8 cellular contexts compared by ENCODE assay signal in genomic region chr14:24113379-24113800, GRCh38. TPM values are rescaled to one million over a fixed set of nuclear protein-coding genes. Genes with fewer than 3 reads are reported as not detected.
DNase-seq lines count a peak whose midpoint lies in the region; ATAC-seq, FAIRE-seq and TF ChIP-seq lines count a peak whose summit lies in the region.

No MANE protein-coding gene starts in this region.

- TF ChIP-seq EP300 in HepG2 (IDR thresholded peaks at IDR 0.05; ENCODE audit: low read depth in 2 of 2, low read length in 2 of 2) (no peak), HepG2 (CRISPR knock-in tag; IDR thresholded peaks at IDR 0.05; ENCODE audit: borderline replicate concordance) (no peak), transverse colon (IDR thresholded peaks at IDR 0.05; ENCODE audit: low read depth) (no peak)

- no peak for DNase-seq in activated CD8-positive, alpha-beta memory T cell treated with anti-CD3 and anti-CD28 coated beads, Interleukin-2, amount 10 ng/mL, durations not matched to agents 7 days and 5 days
- no peak for DNase-seq in activated CD8-positive, alpha-beta memory T cell treated with anti-CD3 and anti-CD28 coated beads, Interleukin-2, amount 50 U/mL, for 4 hours
- DNase-seq in HepG2 (ENCODE audit: low spot score) (no peak), transverse colon (no peak), GM10266 (ENCODE audit: extremely low spot score) (no peak)
- DNase-seq in activated CD8-positive, alpha-beta memory T cell treated with anti-CD3 and anti-CD28 coated beads for 24 hours = no peak
- DNase-seq in activated effector memory CD4-positive, alpha-beta T cell treated with anti-CD3 and anti-CD28 coated beads, Interleukin-2, amount 50 U/mL, for 16 hours = no peak

- H3K27me3 ChIP-seq in HepG2 (ENCODE audit: control insufficient read depth in 1 of 2, insufficient read depth in 2 of 2, low read length in 2 of 2) (no peaks in the 10 kb centered on the region; a peak in 1 of 5 replicates), transverse colon (no peaks in the 10 kb centered on the region)

- peak overlapping the region; percentile 100 for H3K4me2 ChIP-seq in HepG2 (ENCODE audit: low read depth, low read length)

- TF ChIP-seq POLR2A in HepG2 (IDR thresholded peaks at IDR 0.05; ENCODE audit: insufficient read depth in 1 of 2, low read depth in 2 of 2, low read length in 2 of 2) = no peak
- no peak for TF ChIP-seq POLR2A in transverse colon (IDR thresholded peaks at IDR 0.05)

- H3K36me3 ChIP-seq in HepG2 (replicated peaks in 1 of 2; ENCODE audit: control insufficient read depth in 1 of 2, insufficient read depth in 2 of 2, low read length in 2 of 2) (peaks cover 18 to 23% of the 10 kb centered on the region in 2 experiments), transverse colon (peaks cover 0 to 8% (median 4%) of the 10 kb centered on the region in 4 donors)

- H3K36me3 Mint-ChIP-seq in activated CD8-positive, alpha-beta memory T cell treated with anti-CD3 and anti-CD28 coated beads, Interleukin-2, amount 10 ng/mL, durations not matched to agents 7 days and 5 days = peaks cover 19% of the 10 kb centered on the region

- POLR2A ChIA-PET in HepG2 (lab: Yijun Ruan, JAX) = interaction anchor here (0.7 to 15.5 kb wide), 53 partner anchors 10 to 1184 kb away, joined by 3 to 977 read pairs (median 9); partner anchors contain the start of genes ACIN1, AP1G2, BCL2L2 and C14orf119

- no peak for ATAC-seq in activated CD8-positive, alpha-beta memory T cell treated with anti-CD3 and anti-CD28 coated beads, Interleukin-2, amount 10 ng/mL, durations not matched to agents 7 days and 5 days
- ATAC-seq in HepG2 = no peak

- in situ Hi-C loops in HepG2 (cut with HindIII; ENCODE audit: extremely low pct_ligation_motif_present, low pct_unique_long_range_greater_than_20kb) = loop anchor here (25.0 kb wide), 1 partner anchor 1526 kb away; the partner anchor contains the start of genes ABHD4 and DAD1
- in situ Hi-C loops in transverse colon (cut with MboI; ENCODE audit: low pct_ligation_motif_present in 1 of 4, low pct_unique_long_range_greater_than_20kb in 1 of 4, low sequenced_read_pairs in 3 of 4) = no loop called here

- peaks cover 32% of the 10 kb centered on the region for H3K79me2 ChIP-seq in HepG2 (ENCODE audit: insufficient read depth, low read length)

- H3K4me3 Mint-ChIP-seq in activated CD8-positive, alpha-beta memory T cell treated with anti-CD3 and anti-CD28 coated beads, Interleukin-2, amount 10 ng/mL, durations not matched to agents 7 days and 5 days = peak overlapping the region; percentile 99

- CTCF ChIA-PET in activated CD8-positive, alpha-beta memory T cell treated with anti-CD3 and anti-CD28 coated beads, Interleukin-2, amount 10 ng/mL, durations not matched to agents 7 days and 5 days (lab: Charles Lee) = interaction anchor here (1.0 to 5.3 kb wide), 9 partner anchors 20 to 157 kb away, joined by 4 to 52 read pairs (median 8); partner anchors contain the start of genes CARMIL3, EMC9, IRF9 and PCK2
- CTCF ChIA-PET in HepG2 (lab: Yijun Ruan, JAX; ENCODE audit: low intra/inter-chr PET ratio, low total read pairs) = interaction anchor here (1.0 to 1.6 kb wide), 2 partner anchors 20 to 48 kb away, joined by 3 read pairs; partner anchors contain the start of genes IRF9 and PCK2

- H4K20me1 ChIP-seq in HepG2 (ENCODE audit: insufficient read depth, low read length) = no peaks in the 10 kb centered on the region

- no peak for FAIRE-seq in HepG2 (lab: Jason Lieb, UNC)

- 16% methylated on average over 15 of the region's 15 CpGs for WGBS in HepG2 (ENCODE audit: low lambda C conversion rate)
- 9 to 14% methylated on average over 6 to 15 of the region's 15 CpGs for WGBS in transverse colon (ENCODE audit: low coverage in 1 of 2), 2 donors

- H3K4me1 ChIP-seq in HepG2 (ENCODE audit: insufficient read depth, low read length) (peaks cover 62% of the 10 kb centered on the region), transverse colon (peaks cover 17 to 39% (median 24%) of the 10 kb centered on the region in 4 donors)

- no peak for TF ChIP-seq CTCF in HepG2 (CRISPR knock-in tag; IDR thresholded peaks at IDR 0.05)
- no peak for TF ChIP-seq CTCF in transverse colon (IDR thresholded peaks at IDR 0.05)
- TF ChIP-seq CTCF in GM10266 (IDR thresholded peaks at IDR 0.05; ENCODE audit: control insufficient read depth, insufficient read depth, low read depth, missing control alignments) = no peak

- no peaks in the 10 kb centered on the region for H3K9me3 ChIP-seq in HepG2 (ENCODE audit: low read length)
- no peaks in the 10 kb centered on the region for H3K9me3 ChIP-seq in transverse colon

- peak overlapping the region; percentile 49 to 96 (median 66) for H3K4me3 ChIP-seq in HepG2 (replicated peaks in 1 of 3; ENCODE audit: insufficient read depth in 1 of 3, low read depth in 2 of 3, low read length in 3 of 3)
- H3K4me3 ChIP-seq in transverse colon = peak overlapping the region; percentile 63 to 77 (median 69)

- H3K9me3 Mint-ChIP-seq in activated CD8-positive, alpha-beta memory T cell treated with anti-CD3 and anti-CD28 coated beads, Interleukin-2, amount 10 ng/mL, durations not matched to agents 7 days and 5 days (ENCODE audit: low read depth) = no peaks in the 10 kb centered on the region

- no peak overlapping the region for H2AFZ ChIP-seq in HepG2 (ENCODE audit: low read length)

- H3K27ac Mint-ChIP-seq in activated CD8-positive, alpha-beta memory T cell treated with anti-CD3 and anti-CD28 coated beads, Interleukin-2, amount 10 ng/mL, durations not matched to agents 7 days and 5 days = peak overlapping the region; percentile 100

- peaks cover 39% of the 10 kb centered on the region for H3K4me1 Mint-ChIP-seq in activated CD8-positive, alpha-beta memory T cell treated with anti-CD3 and anti-CD28 coated beads, Interleukin-2, amount 10 ng/mL, durations not matched to agents 7 days and 5 days

- no peak for TF ChIP-seq RAD21 in HepG2 (CRISPR knock-in tag; IDR thresholded peaks at IDR 0.05)

- peak overlapping the region; percentile 99 for H3K9ac ChIP-seq in HepG2 (ENCODE audit: insufficient read depth, low read depth, low read length)

- H3K27ac ChIP-seq in angular gyrus (ENCODE audit: low read depth, low read length) = peak overlapping the region; percentile 100
- peak overlapping the region; percentile 98 for H3K27ac ChIP-seq in HepG2 (ENCODE audit: extremely low read length, insufficient read depth, low read length)
- H3K27ac ChIP-seq in transverse colon = peak overlapping the region; percentile 97 to 100 (median 99)

- intact Hi-C loops in HepG2 (cut with micrococcal nuclease; ENCODE audit: unreplicated experiment) = loop anchor here (10.0 kb wide), 2 partner anchors 809 to 1019 kb away; partner anchors contain the start of genes ACIN1, BCL2L2, C14orf119 and PPP1R3E
- intact Hi-C loops in transverse colon (cut with DNase I; ENCODE audit: low total_unique reads) = no loop called here

- H3K27me3 Mint-ChIP-seq in activated CD8-positive, alpha-beta memory T cell treated with anti-CD3 and anti-CD28 coated beads, Interleukin-2, amount 10 ng/mL, durations not matched to agents 7 days and 5 days = no peaks in the 10 kb centered on the region

- TSS peak; percentile 78 for BruUV-seq in HepG2 (replicated peaks; lab: Mats Ljungman, UMichigan)

RNA-seq across cellular contexts. Expression of gene DCAF11, which starts 1.2 kb away (rescaled TPM):
- 10 to 100 TPM; 86.3 to 94.4 TPM for total RNA-seq in activated CD8-positive, alpha-beta memory T cell treated with anti-CD3 and anti-CD28 coated beads, Interleukin-2, amount 10 ng/mL, durations not matched to agents 7 days and 5 days
- total RNA-seq in HepG2 (2016; rRNA removed; fragmentation: Illumina TruSeq; extraction: Trizol) (257 and 342 TPM in 2 replicates), transverse colon (100 to 1,000 TPM in 3 of 4 donors, 10 to 100 TPM in 1; 86.4 to 267 (median 198) TPM)
- total RNA-seq in HepG2 (2016; cell fraction: cytosol; rRNA removed; fragmentation: Illumina TruSeq; extraction: Trizol; ENCODE audit: low read depth) = 34.1 and 39.6 TPM in 2 replicates
- total RNA-seq in HepG2 (2016; cell fraction: insoluble cytoplasmic fraction; rRNA removed; fragmentation: Illumina TruSeq; extraction: Trizol) = 258 and 327 TPM in 2 replicates
- total RNA-seq in HepG2 (2016; cell fraction: membrane; rRNA removed; fragmentation: Illumina TruSeq; extraction: Trizol) = 160 and 166 TPM in 2 replicates
- 174 and 191 TPM in 2 replicates for total RNA-seq in HepG2 (2016; cell fraction: nucleus; rRNA removed; fragmentation: Illumina TruSeq; extraction: Trizol)
- polyA plus RNA-seq in HepG2 (2011; rRNA removed) = 150 and 176 TPM in 2 replicates
- polyA plus RNA-seq in HepG2 (2011; cell fraction: cytosol; rRNA removed) = 134 and 153 TPM in 2 replicates
- 221 and 233 TPM in 2 replicates for polyA plus RNA-seq in HepG2 (2011; cell fraction: nucleus; rRNA removed)
- polyA plus RNA-seq in HepG2 (2012) = 123 and 142 TPM in 2 replicates
- polyA plus RNA-seq in HepG2 (2016; cell fraction: cytosol; fragmentation: Illumina TruSeq; extraction: Trizol; ENCODE audit: low read depth) = 37.7 and 39.7 TPM in 2 replicates
- 251 and 268 TPM in 2 replicates for polyA plus RNA-seq in HepG2 (2016; cell fraction: insoluble cytoplasmic fraction; fragmentation: Illumina TruSeq; extraction: Trizol; ENCODE audit: low read depth)
- 114 and 116 TPM in 2 replicates for polyA plus RNA-seq in HepG2 (2016; cell fraction: membrane; fragmentation: Illumina TruSeq; extraction: Trizol; ENCODE audit: low read depth)
- polyA plus RNA-seq in HepG2 (2016; cell fraction: nucleus; fragmentation: Illumina TruSeq; extraction: Trizol; ENCODE audit: insufficient read depth, low read depth) = 253 and 275 TPM in 2 replicates
- 74.6 and 273 TPM in 2 replicates for polyA minus RNA-seq in HepG2 (2011; rRNA and poly(A)+ RNA removed; ENCODE audit: low replicate concordance)
- polyA minus RNA-seq in HepG2 (2011; cell fraction: cytosol; rRNA and poly(A)+ RNA removed) = 98.7 and 103 TPM in 2 replicates
- 146 and 181 TPM in 2 replicates for polyA minus RNA-seq in HepG2 (2011; cell fraction: nucleus; rRNA and poly(A)+ RNA removed)

RNA-seq across cellular contexts. Expression of gene NRL, which starts 1.4 kb away (rescaled TPM):
- total RNA-seq in activated CD8-positive, alpha-beta memory T cell treated with anti-CD3 and anti-CD28 coated beads, Interleukin-2, amount 10 ng/mL, durations not matched to agents 7 days and 5 days = 1 to 10 TPM; 2.6 to 3.2 TPM
- total RNA-seq in HepG2 (2016; rRNA removed; fragmentation: Illumina TruSeq; extraction: Trizol) (4.7 and 5.2 TPM in 2 replicates), transverse colon (1 to 10 TPM in 3 of 4 donors, not detected in 1; 1.1 to 2.9 (median 1.6) TPM)
- 6.6 and 7.1 TPM in 2 replicates for total RNA-seq in HepG2 (2016; cell fraction: cytosol; rRNA removed; fragmentation: Illumina TruSeq; extraction: Trizol; ENCODE audit: low read depth)
- 4.7 and 5.6 TPM in 2 replicates for total RNA-seq in HepG2 (2016; cell fraction: insoluble cytoplasmic fraction; rRNA removed; fragmentation: Illumina TruSeq; extraction: Trizol)
- total RNA-seq in HepG2 (2016; cell fraction: membrane; rRNA removed; fragmentation: Illumina TruSeq; extraction: Trizol) = 9.2 and 10.6 TPM in 2 replicates
- 3.4 and 5.1 TPM in 2 replicates for total RNA-seq in HepG2 (2016; cell fraction: nucleus; rRNA removed; fragmentation: Illumina TruSeq; extraction: Trizol)
- 2.5 and 3.4 TPM in 2 replicates for polyA plus RNA-seq in HepG2 (2011; rRNA removed)
- 2.9 and 5.2 TPM in 2 replicates for polyA plus RNA-seq in HepG2 (2011; cell fraction: cytosol; rRNA removed)
- 3.5 and 3.9 TPM in 2 replicates for polyA plus RNA-seq in HepG2 (2011; cell fraction: nucleus; rRNA removed)
- polyA plus RNA-seq in HepG2 (2012) = 2.2 and 2.5 TPM in 2 replicates
- 3.4 and 5.1 TPM in 2 replicates for polyA plus RNA-seq in HepG2 (2016; cell fraction: cytosol; fragmentation: Illumina TruSeq; extraction: Trizol; ENCODE audit: low read depth)
- 4.5 and 4.7 TPM in 2 replicates for polyA plus RNA-seq in HepG2 (2016; cell fraction: insoluble cytoplasmic fraction; fragmentation: Illumina TruSeq; extraction: Trizol; ENCODE audit: low read depth)
- 6.1 and 7.7 TPM in 2 replicates for polyA plus RNA-seq in HepG2 (2016; cell fraction: membrane; fragmentation: Illumina TruSeq; extraction: Trizol; ENCODE audit: low read depth)
- 3.5 and 4.8 TPM in 2 replicates for polyA plus RNA-seq in HepG2 (2016; cell fraction: nucleus; fragmentation: Illumina TruSeq; extraction: Trizol; ENCODE audit: insufficient read depth, low read depth)
- 0.58 and 9.0 TPM in 2 replicates for polyA minus RNA-seq in HepG2 (2011; rRNA and poly(A)+ RNA removed; ENCODE audit: low replicate concordance)
- 3.0 and 3.9 TPM in 2 replicates for polyA minus RNA-seq in HepG2 (2011; cell fraction: cytosol; rRNA and poly(A)+ RNA removed)
- 6.1 and 6.6 TPM in 2 replicates for polyA minus RNA-seq in HepG2 (2011; cell fraction: nucleus; rRNA and poly(A)+ RNA removed)

RNA-seq across cellular contexts. Expression of gene FITM1, which starts 17.1 kb away (rescaled TPM):
- total RNA-seq in activated CD8-positive, alpha-beta memory T cell treated with anti-CD3 and anti-CD28 coated beads, Interleukin-2, amount 10 ng/mL, durations not matched to agents 7 days and 5 days = under 1 TPM; 0.77 to 0.91 TPM
- total RNA-seq in HepG2 (2016; rRNA removed; fragmentation: Illumina TruSeq; extraction: Trizol) (3.1 and 5.8 TPM in 2 replicates), transverse colon (1 to 10 TPM in 2 of 4 donors, not detected in 2; 1.4 to 1.6 TPM)
- total RNA-seq in HepG2 (2016; cell fraction: cytosol; rRNA removed; fragmentation: Illumina TruSeq; extraction: Trizol; ENCODE audit: low read depth) = 2.1 and 4.3 TPM in 2 replicates
- 4.0 and 5.2 TPM in 2 replicates for total RNA-seq in HepG2 (2016; cell fraction: insoluble cytoplasmic fraction; rRNA removed; fragmentation: Illumina TruSeq; extraction: Trizol)
- 2.2 and 3.3 TPM in 2 replicates for total RNA-seq in HepG2 (2016; cell fraction: membrane; rRNA removed; fragmentation: Illumina TruSeq; extraction: Trizol)
- 4.1 and 5.6 TPM in 2 replicates for total RNA-seq in HepG2 (2016; cell fraction: nucleus; rRNA removed; fragmentation: Illumina TruSeq; extraction: Trizol)
- polyA plus RNA-seq in HepG2 (2011; rRNA removed) = 2.7 and 3.6 TPM in 2 replicates
- 2.3 and 4.4 TPM in 2 replicates for polyA plus RNA-seq in HepG2 (2011; cell fraction: cytosol; rRNA removed)
- polyA plus RNA-seq in HepG2 (2011; cell fraction: nucleus; rRNA removed) = 11.8 and 15.0 TPM in 2 replicates
- 2.5 and 2.7 TPM in 2 replicates for polyA plus RNA-seq in HepG2 (2012)
- 3.0 and 3.4 TPM in 2 replicates for polyA plus RNA-seq in HepG2 (2016; cell fraction: cytosol; fragmentation: Illumina TruSeq; extraction: Trizol; ENCODE audit: low read depth)
- 2.7 and 3.0 TPM in 2 replicates for polyA plus RNA-seq in HepG2 (2016; cell fraction: insoluble cytoplasmic fraction; fragmentation: Illumina TruSeq; extraction: Trizol; ENCODE audit: low read depth)
- 1.9 and 2.4 TPM in 2 replicates for polyA plus RNA-seq in HepG2 (2016; cell fraction: membrane; fragmentation: Illumina TruSeq; extraction: Trizol; ENCODE audit: low read depth)
- polyA plus RNA-seq in HepG2 (2016; cell fraction: nucleus; fragmentation: Illumina TruSeq; extraction: Trizol; ENCODE audit: insufficient read depth, low read depth) = 6.4 and 7.9 TPM in 2 replicates
- polyA minus RNA-seq in HepG2 (2011; rRNA and poly(A)+ RNA removed; ENCODE audit: low replicate concordance) = 1.6 and 7.9 TPM in 2 replicates
- polyA minus RNA-seq in HepG2 (2011; cell fraction: cytosol; rRNA and poly(A)+ RNA removed) = 2.1 TPM in 2 replicates
- polyA minus RNA-seq in HepG2 (2011; cell fraction: nucleus; rRNA and poly(A)+ RNA removed) = 3.9 and 4.2 TPM in 2 replicates

RNA-seq across cellular contexts. Expression of gene PCK2, which starts 19.3 kb away (rescaled TPM):
- total RNA-seq in activated CD8-positive, alpha-beta memory T cell treated with anti-CD3 and anti-CD28 coated beads, Interleukin-2, amount 10 ng/mL, durations not matched to agents 7 days and 5 days = 10 to 100 TPM; 61.7 to 87.0 TPM
- total RNA-seq in HepG2 (2016; rRNA removed; fragmentation: Illumina TruSeq; extraction: Trizol) = 118 and 129 TPM in 2 replicates
- 29.7 and 32.7 TPM in 2 replicates for total RNA-seq in HepG2 (2016; cell fraction: cytosol; rRNA removed; fragmentation: Illumina TruSeq; extraction: Trizol; ENCODE audit: low read depth)
- total RNA-seq in HepG2 (2016; cell fraction: insoluble cytoplasmic fraction; rRNA removed; fragmentation: Illumina TruSeq; extraction: Trizol) = 112 and 129 TPM in 2 replicates
- 38.2 and 39.1 TPM in 2 replicates for total RNA-seq in HepG2 (2016; cell fraction: membrane; rRNA removed; fragmentation: Illumina TruSeq; extraction: Trizol)
- total RNA-seq in HepG2 (2016; cell fraction: nucleus; rRNA removed; fragmentation: Illumina TruSeq; extraction: Trizol) = 96.7 and 121 TPM in 2 replicates
- 272 and 316 TPM in 2 replicates for polyA plus RNA-seq in HepG2 (2011; rRNA removed)
- 238 and 309 TPM in 2 replicates for polyA plus RNA-seq in HepG2 (2011; cell fraction: cytosol; rRNA removed)
- 309 TPM in 2 replicates for polyA plus RNA-seq in HepG2 (2011; cell fraction: nucleus; rRNA removed)
- 216 and 286 TPM in 2 replicates for polyA plus RNA-seq in HepG2 (2012)
- 19.2 and 20.8 TPM in 2 replicates for polyA plus RNA-seq in HepG2 (2016; cell fraction: cytosol; fragmentation: Illumina TruSeq; extraction: Trizol; ENCODE audit: low read depth)
- polyA plus RNA-seq in HepG2 (2016; cell fraction: insoluble cytoplasmic fraction; fragmentation: Illumina TruSeq; extraction: Trizol; ENCODE audit: low read depth) = 122 and 140 TPM in 2 replicates
- polyA plus RNA-seq in HepG2 (2016; cell fraction: membrane; fragmentation: Illumina TruSeq; extraction: Trizol; ENCODE audit: low read depth) = 27.1 and 31.0 TPM in 2 replicates
- 172 and 175 TPM in 2 replicates for polyA plus RNA-seq in HepG2 (2016; cell fraction: nucleus; fragmentation: Illumina TruSeq; extraction: Trizol; ENCODE audit: insufficient read depth, low read depth)
- polyA minus RNA-seq in HepG2 (2011; rRNA and poly(A)+ RNA removed; ENCODE audit: low replicate concordance) = 87.1 and 691 TPM in 2 replicates
- polyA minus RNA-seq in HepG2 (2011; cell fraction: cytosol; rRNA and poly(A)+ RNA removed) = 204 and 209 TPM in 2 replicates
- 128 and 158 TPM in 2 replicates for polyA minus RNA-seq in HepG2 (2011; cell fraction: nucleus; rRNA and poly(A)+ RNA removed)
- total RNA-seq in transverse colon = 100 to 1,000 TPM in 3 of 4 donors, 10 to 100 TPM in 1; 74.4 to 238 (median 130) TPM

RNA-seq across cellular contexts. Expression of gene PSME1, which starts 22.6 kb away (rescaled TPM):
- 100 to 1,000 TPM; 420 to 454 TPM for total RNA-seq in activated CD8-positive, alpha-beta memory T cell treated with anti-CD3 and anti-CD28 coated beads, Interleukin-2, amount 10 ng/mL, durations not matched to agents 7 days and 5 days
- total RNA-seq in HepG2 (2016; rRNA removed; fragmentation: Illumina TruSeq; extraction: Trizol) (608 and 713 TPM in 2 replicates), transverse colon (100 to 1,000 TPM in 2 of 4 donors, 10 to 100 TPM in 2; 38.8 to 198 (median 132) TPM)
- total RNA-seq in HepG2 (2016; cell fraction: cytosol; rRNA removed; fragmentation: Illumina TruSeq; extraction: Trizol; ENCODE audit: low read depth) = 168 and 169 TPM in 2 replicates
- 588 and 713 TPM in 2 replicates for total RNA-seq in HepG2 (2016; cell fraction: insoluble cytoplasmic fraction; rRNA removed; fragmentation: Illumina TruSeq; extraction: Trizol)
- total RNA-seq in HepG2 (2016; cell fraction: membrane; rRNA removed; fragmentation: Illumina TruSeq; extraction: Trizol) = 219 and 226 TPM in 2 replicates
- total RNA-seq in HepG2 (2016; cell fraction: nucleus; rRNA removed; fragmentation: Illumina TruSeq; extraction: Trizol) = 227 and 232 TPM in 2 replicates
- polyA plus RNA-seq in HepG2 (2011; rRNA removed) = 144 and 159 TPM in 2 replicates
- polyA plus RNA-seq in HepG2 (2011; cell fraction: cytosol; rRNA removed) = 166 and 205 TPM in 2 replicates
- 178 and 230 TPM in 2 replicates for polyA plus RNA-seq in HepG2 (2011; cell fraction: nucleus; rRNA removed)
- 318 and 352 TPM in 2 replicates for polyA plus RNA-seq in HepG2 (2012)
- 166 and 179 TPM in 2 replicates for polyA plus RNA-seq in HepG2 (2016; cell fraction: cytosol; fragmentation: Illumina TruSeq; extraction: Trizol; ENCODE audit: low read depth)
- polyA plus RNA-seq in HepG2 (2016; cell fraction: insoluble cytoplasmic fraction; fragmentation: Illumina TruSeq; extraction: Trizol; ENCODE audit: low read depth) = 679 and 694 TPM in 2 replicates
- polyA plus RNA-seq in HepG2 (2016; cell fraction: membrane; fragmentation: Illumina TruSeq; extraction: Trizol; ENCODE audit: low read depth) = 175 and 190 TPM in 2 replicates
- polyA plus RNA-seq in HepG2 (2016; cell fraction: nucleus; fragmentation: Illumina TruSeq; extraction: Trizol; ENCODE audit: insufficient read depth, low read depth) = 333 and 365 TPM in 2 replicates
- 25.5 and 44.3 TPM in 2 replicates for polyA minus RNA-seq in HepG2 (2011; rRNA and poly(A)+ RNA removed; ENCODE audit: low replicate concordance)
- polyA minus RNA-seq in HepG2 (2011; cell fraction: cytosol; rRNA and poly(A)+ RNA removed) = 59.6 and 69.7 TPM in 2 replicates
- polyA minus RNA-seq in HepG2 (2011; cell fraction: nucleus; rRNA and poly(A)+ RNA removed) = 42.1 and 46.1 TPM in 2 replicates
